ENCODE assay signal across 18 cellular contexts in the genomic region with DNA sequence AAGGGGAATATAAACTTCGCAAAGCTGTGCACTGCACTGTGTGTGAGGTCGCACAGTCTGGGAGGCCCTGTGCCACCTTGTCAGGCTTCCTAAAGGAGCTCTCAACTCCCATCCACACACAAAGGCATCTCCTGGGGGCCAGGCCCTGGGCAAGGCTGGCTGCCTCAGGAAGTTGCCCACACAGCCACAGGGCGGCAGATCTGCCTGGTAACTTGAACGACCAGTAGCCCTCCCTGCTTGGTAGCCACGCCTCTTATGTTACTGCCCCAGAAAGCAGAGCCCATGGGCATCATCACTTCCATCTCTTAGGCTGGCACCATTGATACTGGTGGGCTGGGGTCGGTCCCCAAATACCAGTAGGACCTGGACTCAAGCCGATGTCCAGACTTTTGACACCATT.
DNase-seq lines count a peak whose midpoint lies in the region; ATAC-seq and TF ChIP-seq lines count a peak whose summit lies in the region.
"Had no signal": no experiment of that assay in that cellular context is flagged by ENCODE, and none has a peak within 500 bp of the region (broad histone marks: within the 10 kb centered on the region; RNA-seq: fewer than 3 reads in every experiment).

No MANE protein-coding gene starts in this region.

- H3K9ac ChIP-seq in mesendoderm (ENCODE audit: low read length): no peak overlapping the region

- H3K23ac ChIP-seq in mesendoderm (ENCODE audit: low read length): no peak overlapping the region

- H3K79me2 ChIP-seq in GM23338 (replicated peaks; ENCODE audit: insufficient read depth): no peaks in the 10 kb centered on the region
- H3K79me2 ChIP-seq in mesendoderm (ENCODE audit: control insufficient read depth, insufficient read depth, low read length): no peaks in the 10 kb centered on the region

- H3K4me2 ChIP-seq in GM23338: no peak overlapping the region
- no peak overlapping the region for H3K4me2 ChIP-seq in mesendoderm (ENCODE audit: low read length)

- no peak overlapping the region for H2AK5ac ChIP-seq in mesendoderm (ENCODE audit: low read length)

- no peak; the same call in 2 of the 3 replicates for ATAC-seq in GM23338
- ATAC-seq: HepG2 had no signal

- DNase-seq in A172 (ENCODE audit: low spot score) (peak; percentile 22), GM23338 (ENCODE audit: low spot score) (no peak), SK-MEL-5 (ENCODE audit: low read depth, low spot score) (peak; percentile 59), mesendoderm (no peak), inferior parietal cortex (ENCODE audit: extremely low spot score) (no peak), GM13977 (ENCODE audit: low spot score) (no peak), putamen (ENCODE audit: low spot score) (no peak)
- DNase-seq: BE2C, DMS79 treated with DMSO at 0.1 percent for 48 hours, KBM-7, MM.1S, NCI-H1105, NCI-H2081, NCI-H2171 treated with DMSO at 0.1 percent for 48 hours, NCI-H524 treated with DMSO at 0.1 percent for 48 hours, NCI-H82, Peyer's patch had no signal

- H2AFZ ChIP-seq in GM23338: no peak overlapping the region

- in situ Hi-C loops in SK-MEL-5 (cut with HindIII; ENCODE audit: low pct_unique_long_range_greater_than_20kb, low sequenced_read_pairs) (no loop called here), GM13977 (cut with MboI; ENCODE audit: low pct_unique_long_range_greater_than_20kb, low sequenced_read_pairs, unreplicated experiment) (no loop called here)

- H3K4ac ChIP-seq in mesendoderm (ENCODE audit: low read depth, low read length): no peak overlapping the region

- H3K4me1 Mint-ChIP-seq in GM23338: peaks cover 36% of the 10 kb centered on the region

- no peaks in the 10 kb centered on the region for H3K36me3 ChIP-seq in GM23338 (ENCODE audit: insufficient read depth)
- no peaks in the 10 kb centered on the region for H3K36me3 ChIP-seq in mesendoderm (ENCODE audit: control insufficient read depth, insufficient read depth, low read length)
- H3K36me3 ChIP-seq: BE2C, Peyer's patch had no signal

- H3K9me2 ChIP-seq in GM23338 (ENCODE audit: insufficient read depth): 0 out of 2 replicates have a peak, but pooled peaks cover 4% of the 10 kb centered on the region

- no peak overlapping the region for H4K5ac ChIP-seq in mesendoderm (ENCODE audit: low read length)

- H4K8ac ChIP-seq in mesendoderm (ENCODE audit: low read depth, low read length): no peak overlapping the region

- H3K27me3 Mint-ChIP-seq in GM23338 (ENCODE audit: insufficient read depth, low read depth, poor library complexity): peaks cover 2% of the 10 kb centered on the region

- H3K79me1 ChIP-seq in mesendoderm (ENCODE audit: low read length): peaks cover 1% of the 10 kb centered on the region

- TF ChIP-seq CTCF in GM23338 (conservative IDR thresholded peaks at IDR 0.05; ENCODE audit: low read depth in 2 of 2) (no peak), GM13977 (IDR thresholded peaks at IDR 0.05; ENCODE audit: extremely low read depth, insufficient read depth, missing control alignments) (no peak)

- H3K4me3 ChIP-seq in GM23338 (no peak overlapping the region), mesendoderm (ENCODE audit: low read length) (no peak overlapping the region)
- H3K4me3 ChIP-seq: Peyer's patch had no signal

- no peaks in the 10 kb centered on the region for H4K20me1 ChIP-seq in GM23338 (replicated peaks; ENCODE audit: insufficient read depth)

- H3K4me3 Mint-ChIP-seq in GM23338: no peak overlapping the region

- H3K4me1 ChIP-seq in GM23338 (ENCODE audit: insufficient read depth): peaks cover 37% of the 10 kb centered on the region
- H3K4me1 ChIP-seq in mesendoderm (ENCODE audit: control insufficient read depth, low read depth, low read length): peaks cover 14% of the 10 kb centered on the region
- H3K4me1 ChIP-seq: BE2C, Peyer's patch had no signal

- H3K27me3 ChIP-seq in GM23338 (ENCODE audit: insufficient read depth) (no peaks in the 10 kb centered on the region), mesendoderm (ENCODE audit: insufficient read depth, low read length, poor library complexity) (no peaks in the 10 kb centered on the region)
- H3K27me3 ChIP-seq: Peyer's patch had no signal

- no peak overlapping the region for H2BK5ac ChIP-seq in mesendoderm (ENCODE audit: low read length)

- H3K27ac Mint-ChIP-seq in GM23338: no peak overlapping the region

- H3K56ac ChIP-seq in mesendoderm (ENCODE audit: low read length): peak overlapping the region; percentile 25

- no peak overlapping the region for H2BK15ac ChIP-seq in mesendoderm (replicated peaks; ENCODE audit: low read depth)

- no CpG with 5 or more reads among the region's 7 CpGs for WGBS in mesendoderm (ENCODE audit: extremely low coverage, insufficient coverage, low lambda C conversion rate)

- no peaks in the 10 kb centered on the region for H3F3A ChIP-seq in GM23338 (replicated peaks; ENCODE audit: low read depth)

- H3K27ac ChIP-seq in GM23338 (ENCODE audit: low read depth) (peak overlapping the region; percentile 64; the same call in 1 of the 2 replicates), mesendoderm (ENCODE audit: low read depth, low read length) (peak overlapping the region; percentile 12)
- H3K27ac ChIP-seq: Peyer's patch had no signal

- no peak overlapping the region for H2BK120ac ChIP-seq in mesendoderm (ENCODE audit: low read depth, low read length)

- no peaks in the 10 kb centered on the region for H3K9me3 Mint-ChIP-seq in GM23338

- H3K18ac ChIP-seq in mesendoderm (ENCODE audit: low read length): no peak overlapping the region

- no peaks in the 10 kb centered on the region for H3K36me3 Mint-ChIP-seq in GM23338 (ENCODE audit: low read depth)

TF ChIP-seq in GM23338, 12 proteins besides CTCF, POLR2A, EP300 and RAD21 (continues in another document):
- TF ChIP-seq NANOG (IDR thresholded peaks at IDR 0.05; ENCODE audit: borderline replicate concordance): no peak
- TF ChIP-seq STAT1 (IDR thresholded peaks at IDR 0.05; ENCODE audit: unreplicated experiment): no peak
- no peak for TF ChIP-seq ZNF114 (CRISPR knock-in tag; IDR thresholded peaks at IDR 0.05)
- TF ChIP-seq POLR2AphosphoS5 (IDR thresholded peaks at IDR 0.05; ENCODE audit: low read depth): no peak
- no peak for TF ChIP-seq EZH2 (IDR thresholded peaks at IDR 0.05; ENCODE audit: low read depth, unreplicated experiment)
- TF ChIP-seq, protein P1, sequence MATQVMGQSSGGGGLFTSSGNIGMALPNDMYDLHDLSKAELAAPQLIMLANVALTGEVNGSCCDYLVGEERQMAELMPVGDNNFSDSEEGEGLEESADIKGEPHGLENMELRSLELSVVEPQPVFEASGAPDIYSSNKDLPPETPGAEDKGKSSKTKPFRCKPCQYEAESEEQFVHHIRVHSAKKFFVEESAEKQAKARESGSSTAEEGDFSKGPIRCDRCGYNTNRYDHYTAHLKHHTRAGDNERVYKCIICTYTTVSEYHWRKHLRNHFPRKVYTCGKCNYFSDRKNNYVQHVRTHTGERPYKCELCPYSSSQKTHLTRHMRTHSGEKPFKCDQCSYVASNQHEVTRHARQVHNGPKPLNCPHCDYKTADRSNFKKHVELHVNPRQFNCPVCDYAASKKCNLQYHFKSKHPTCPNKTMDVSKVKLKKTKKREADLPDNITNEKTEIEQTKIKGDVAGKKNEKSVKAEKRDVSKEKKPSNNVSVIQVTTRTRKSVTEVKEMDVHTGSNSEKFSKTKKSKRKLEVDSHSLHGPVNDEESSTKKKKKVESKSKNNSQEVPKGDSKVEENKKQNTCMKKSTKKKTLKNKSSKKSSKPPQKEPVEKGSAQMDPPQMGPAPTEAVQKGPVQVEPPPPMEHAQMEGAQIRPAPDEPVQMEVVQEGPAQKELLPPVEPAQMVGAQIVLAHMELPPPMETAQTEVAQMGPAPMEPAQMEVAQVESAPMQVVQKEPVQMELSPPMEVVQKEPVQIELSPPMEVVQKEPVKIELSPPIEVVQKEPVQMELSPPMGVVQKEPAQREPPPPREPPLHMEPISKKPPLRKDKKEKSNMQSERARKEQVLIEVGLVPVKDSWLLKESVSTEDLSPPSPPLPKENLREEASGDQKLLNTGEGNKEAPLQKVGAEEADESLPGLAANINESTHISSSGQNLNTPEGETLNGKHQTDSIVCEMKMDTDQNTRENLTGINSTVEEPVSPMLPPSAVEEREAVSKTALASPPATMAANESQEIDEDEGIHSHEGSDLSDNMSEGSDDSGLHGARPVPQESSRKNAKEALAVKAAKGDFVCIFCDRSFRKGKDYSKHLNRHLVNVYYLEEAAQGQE (IDR thresholded peaks at IDR 0.05; ENCODE audit: unreplicated experiment): no peak
- no peak for TF ChIP-seq ZNF331 (CRISPR knock-in tag; IDR thresholded peaks at IDR 0.05; ENCODE audit: low read depth)
- no peak for TF ChIP-seq CREB1 (CRISPR knock-in tag; IDR thresholded peaks at IDR 0.05; ENCODE audit: low read depth)
- TF ChIP-seq, protein P2, sequence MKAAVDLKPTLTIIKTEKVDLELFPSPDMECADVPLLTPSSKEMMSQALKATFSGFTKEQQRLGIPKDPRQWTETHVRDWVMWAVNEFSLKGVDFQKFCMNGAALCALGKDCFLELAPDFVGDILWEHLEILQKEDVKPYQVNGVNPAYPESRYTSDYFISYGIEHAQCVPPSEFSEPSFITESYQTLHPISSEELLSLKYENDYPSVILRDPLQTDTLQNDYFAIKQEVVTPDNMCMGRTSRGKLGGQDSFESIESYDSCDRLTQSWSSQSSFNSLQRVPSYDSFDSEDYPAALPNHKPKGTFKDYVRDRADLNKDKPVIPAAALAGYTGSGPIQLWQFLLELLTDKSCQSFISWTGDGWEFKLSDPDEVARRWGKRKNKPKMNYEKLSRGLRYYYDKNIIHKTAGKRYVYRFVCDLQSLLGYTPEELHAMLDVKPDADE (IDR thresholded peaks at IDR 0.05): no peak
- TF ChIP-seq EZH2phosphoT487 (IDR thresholded peaks at IDR 0.05; ENCODE audit: unreplicated experiment): no peak

Comparison
In these comparisons a context has a peak if more than half of its experiments do, and no peak if none do; other contexts are left out.
1. DNase-seq: peak in A172 (single experiment) and SK-MEL-5 (single experiment); none in GM23338 (single experiment), mesendoderm (single experiment), inferior parietal cortex (single experiment), GM13977 (single experiment) and putamen (single experiment).